Comparison of ENCODE assay signal across 8 cellular contexts in genomic region chr10:104300002-104300735, GRCh38. TPM values are rescaled to one million over a fixed set of nuclear protein-coding genes. Genes with fewer than 3 reads are reported as not detected.
DNase-seq lines count a peak whose midpoint lies in the region; ATAC-seq lines count a peak whose summit lies in the region.

No MANE protein-coding gene starts in this region.

- H3K36me3 Mint-ChIP-seq in activated naive CD8-positive, alpha-beta T cell treated with anti-CD3 and anti-CD28 coated beads for 36 hours = peaks cover 8% of the 10 kb centered on the region

- H3K27ac Mint-ChIP-seq in activated naive CD8-positive, alpha-beta T cell treated with anti-CD3 and anti-CD28 coated beads for 36 hours = peak overlapping the region; percentile 73

- peak overlapping the region; percentile 93 for H3K4me2 ChIP-seq in GM23248 (ENCODE audit: unreplicated experiment)

- H3K9ac ChIP-seq in GM23248 (peak overlapping the region; percentile 96), skeletal muscle tissue (ENCODE audit: low read depth in 1 of 3, low read length in 3 of 3) (peak overlapping the region in 2 of 3 donors; percentile 63 to 68)

- peak; percentile 99 for DNase-seq in GM23248
- no peak for DNase-seq in activated naive CD8-positive, alpha-beta T cell treated with anti-CD3 and anti-CD28 coated beads for 36 hours
- peak; percentile 86 for DNase-seq in left cardiac atrium
- no peak for DNase-seq in left colon
- no peak for DNase-seq in NK-92 treated with Interleukin-12 subunit alpha and Interleukin-12 subunit beta, amount 100 ng/mL, for 24 hours (lab: John Stamatoyannopoulos, UW)
- no peak for DNase-seq in iPS-NIHi7 (ENCODE audit: extremely low spot score)
- no peak for DNase-seq in NCI-H345 (lab: John Stamatoyannopoulos, UW)

- H3K9me3 ChIP-seq in GM23248 (ENCODE audit: low read depth) (no peaks in the 10 kb centered on the region), skeletal muscle tissue (ENCODE audit: control insufficient read depth in 3 of 3, low read length in 3 of 3) (no peaks in the 10 kb centered on the region)

- H3K4me3 Mint-ChIP-seq in activated naive CD8-positive, alpha-beta T cell treated with anti-CD3 and anti-CD28 coated beads for 36 hours = no peak overlapping the region

- peak overlapping the region; percentile 64 for H3K4me3 ChIP-seq in GM23248
- peak overlapping the region; percentile 1 to 58 (median 48) for H3K4me3 ChIP-seq in skeletal muscle tissue (ENCODE audit: low read length in 3 of 3)

- peaks cover 41% of the 10 kb centered on the region for H3F3A ChIP-seq in GM23248 (ENCODE audit: insufficient read depth)

- H3K36me3 ChIP-seq in GM23248 (ENCODE audit: low read depth) (no peaks in the 10 kb centered on the region), skeletal muscle tissue (ENCODE audit: control insufficient read depth in 3 of 3, insufficient read depth in 3 of 3, low read length in 3 of 3) (no peaks in the 10 kb centered on the region)

- intact Hi-C loops in left cardiac atrium (cut with DNase I) (loop anchor here in 1 of 2 donors (2.0 kb wide), 1 partner anchor 39 kb away; the partner anchor contains the start of gene ITPRIP), left colon (cut with DNase I, micrococcal nuclease) (no loop called here)

- H2AFZ ChIP-seq in GM23248 = 0 out of 2 replicates have a peak overlapping the region, but pooled peaks have one; percentile 1

- no peaks in the 10 kb centered on the region for H4K20me1 ChIP-seq in GM23248 (ENCODE audit: insufficient read depth)

- in situ Hi-C loops in GM23248 (cut with MboI) = no loop called here

- H3K4me1 Mint-ChIP-seq in activated naive CD8-positive, alpha-beta T cell treated with anti-CD3 and anti-CD28 coated beads for 36 hours = peaks cover 20% of the 10 kb centered on the region

- H3K4me1 ChIP-seq in GM23248 (ENCODE audit: insufficient read depth) (peaks cover 26% of the 10 kb centered on the region), skeletal muscle tissue (ENCODE audit: control insufficient read depth in 3 of 3, insufficient read depth in 3 of 3, low read length in 3 of 3) (peaks cover 22 to 35% (median 33%) of the 10 kb centered on the region in 3 donors)

- peak overlapping the region; percentile 100 for H3K27ac ChIP-seq in GM23248
- peak overlapping the region; percentile 85 for H3K27ac ChIP-seq in skeletal muscle tissue (ENCODE audit: low read depth, low read length)

- ATAC-seq in left cardiac atrium (peak; percentile 45 to 65), left colon (no peak)

- 5 to 7% methylated on average over 12 of the region's 12 CpGs for WGBS in GM23248 (ENCODE audit: low coverage in 1 of 2, low lambda C conversion rate in 2 of 2, missing lambda C conversion rate in 2 of 2), 2 experiments

- H3K9me3 Mint-ChIP-seq in activated naive CD8-positive, alpha-beta T cell treated with anti-CD3 and anti-CD28 coated beads for 36 hours = no peaks in the 10 kb centered on the region

- H3K27me3 ChIP-seq in GM23248 (replicated peaks; ENCODE audit: insufficient read depth) (no peaks in the 10 kb centered on the region), skeletal muscle tissue (ENCODE audit: control insufficient read depth in 3 of 3, insufficient read depth in 3 of 3, low read length in 3 of 3) (no peaks in the 10 kb centered on the region)

- H3K27me3 Mint-ChIP-seq in activated naive CD8-positive, alpha-beta T cell treated with anti-CD3 and anti-CD28 coated beads for 36 hours = peaks cover 5% of the 10 kb centered on the region

- no peaks in the 10 kb centered on the region for H3K9me2 ChIP-seq in GM23248 (ENCODE audit: insufficient read depth)

- no peaks in the 10 kb centered on the region for H3K79me2 ChIP-seq in GM23248 (ENCODE audit: insufficient read depth)

RNA-seq across cellular contexts. Expression of gene GSTO2, which starts 31.2 kb away (rescaled TPM):
- 1.1 and 8.7 TPM in 2 replicates for total RNA-seq in GM23248 (2014; rRNA removed; shearing (Covaris generic))
- polyA plus RNA-seq in GM23248 (2016; fragmentation: Nextera tagmentation; extraction: Ambion mirVana) = 2.2 TPM in 2 replicates
- total RNA-seq in activated naive CD8-positive, alpha-beta T cell treated with anti-CD3 and anti-CD28 coated beads for 36 hours = 1 to 10 TPM; 1.5 to 2.5 TPM
- total RNA-seq in left cardiac atrium (under 1 TPM; 0.82 to 0.92 TPM), skeletal muscle tissue (not detected), left colon (10 to 100 TPM; 13.7 to 27.9 TPM)

RNA-seq across cellular contexts. Expression of gene ITPRIP, which starts 38.1 kb away (rescaled TPM):
- total RNA-seq in GM23248 (2014; rRNA removed; shearing (Covaris generic)) = 9.6 and 11.3 TPM in 2 replicates
- polyA plus RNA-seq in GM23248 (2016; fragmentation: Nextera tagmentation; extraction: Ambion mirVana) = 24.7 and 27.2 TPM in 2 replicates
- total RNA-seq in activated naive CD8-positive, alpha-beta T cell treated with anti-CD3 and anti-CD28 coated beads for 36 hours = 10 to 100 TPM; 18.8 to 19.4 TPM
- total RNA-seq in left cardiac atrium = 10 to 100 TPM; 45.4 to 90.7 TPM
- total RNA-seq in skeletal muscle tissue = 4.2 TPM
- total RNA-seq in left colon = 1 to 10 TPM; 5.0 to 5.1 TPM

RNA-seq across cellular contexts. Expression of gene GSTO1, which starts 45.5 kb away (rescaled TPM):
- total RNA-seq in GM23248 (2014; rRNA removed; shearing (Covaris generic)) = 143 and 236 TPM in 2 replicates
- polyA plus RNA-seq in GM23248 (2016; fragmentation: Nextera tagmentation; extraction: Ambion mirVana) = 375 and 387 TPM in 2 replicates
- 100 to 1,000 TPM; 148 to 153 TPM for total RNA-seq in activated naive CD8-positive, alpha-beta T cell treated with anti-CD3 and anti-CD28 coated beads for 36 hours
- 100 to 1,000 TPM; 134 to 255 TPM for total RNA-seq in left cardiac atrium
- total RNA-seq in skeletal muscle tissue = 53.2 TPM
- 10 to 100 TPM; 67.5 to 71.2 TPM for total RNA-seq in left colon

RNA-seq across cellular contexts. Expression of gene CFAP58, which starts 53.5 kb away (rescaled TPM):
- under 0.01 and 0.22 TPM in 2 replicates for total RNA-seq in GM23248 (2014; rRNA removed; shearing (Covaris generic))
- 0.20 and 0.30 TPM in 2 replicates for polyA plus RNA-seq in GM23248 (2016; fragmentation: Nextera tagmentation; extraction: Ambion mirVana)
- under 1 TPM; 0.34 to 0.41 TPM for total RNA-seq in activated naive CD8-positive, alpha-beta T cell treated with anti-CD3 and anti-CD28 coated beads for 36 hours
- 1 to 10 TPM; 2.4 to 3.8 TPM for total RNA-seq in left cardiac atrium
- total RNA-seq in skeletal muscle tissue = under 0.01 TPM
- total RNA-seq in left colon = under 1 TPM; 0.09 to 0.20 TPM

Comparison
In these comparisons a context has a peak if more than half of its experiments do, and no peak if none do; other contexts are left out.
1. DNase-seq: peak in GM23248 (single experiment) and left cardiac atrium (single experiment); none in activated naive CD8-positive, alpha-beta T cell treated with anti-CD3 and anti-CD28 coated beads for 36 hours (single experiment), left colon (0 of 2), NK-92 treated with Interleukin-12 subunit alpha and Interleukin-12 subunit beta, amount 100 ng/mL, for 24 hours (single experiment), iPS-NIHi7 (single experiment) and NCI-H345 (single experiment).